In genomic region chr19:32404213-32404938, GRCh38 we compare ENCODE assay signal across 8 cellular contexts. TPM values are rescaled to one million over a fixed set of nuclear protein-coding genes. Genes with fewer than 3 reads are reported as not detected.
DNase-seq lines count a peak whose midpoint lies in the region; ATAC-seq, FAIRE-seq and TF ChIP-seq lines count a peak whose summit lies in the region.

No MANE protein-coding gene starts in this region.

- TF ChIP-seq EP300 in A549 (IDR thresholded peaks at IDR 0.05) (no peak), K562 (IDR thresholded peaks at IDR 0.05; ENCODE audit: low read length) (no peak)

- no peaks in the 10 kb centered on the region for H3K27me3 Mint-ChIP-seq in IgD-negative memory B cell

- H3K9me3 Mint-ChIP-seq in IgD-negative memory B cell, result no peaks in the 10 kb centered on the region

- H3K4me1 ChIP-seq in A549 (peaks cover 24% of the 10 kb centered on the region), K562 (replicated peaks in 1 of 2; ENCODE audit: control insufficient read depth in 2 of 2, insufficient read depth in 2 of 2, low read length in 2 of 2) (peaks cover 18 to 21% of the 10 kb centered on the region in 2 experiments), lung (ENCODE audit: control insufficient read depth in 2 of 2, insufficient read depth in 2 of 2, low read length in 2 of 2) (peaks cover 0 to 13% of the 10 kb centered on the region in 2 donors), vagina (peaks cover 26% of the 10 kb centered on the region)

- 0 out of 2 replicates have a peak overlapping the region, but pooled peaks have one; percentile 9 for H2AFZ ChIP-seq in K562 (ENCODE audit: low read depth, low read length)

- no peaks in the 10 kb centered on the region for H3K9me1 ChIP-seq in K562 (ENCODE audit: control insufficient read depth, insufficient read depth, low read length)

- ATAC-seq in A549, result no peak; a peak in 2 of 6 replicates
- no peak for ATAC-seq in K562
- ATAC-seq in lung (ENCODE audit: insufficient read depth, low FRiP score), result no peak
- ATAC-seq in GM21717 (IDR thresholded peaks at IDR 0.05; ENCODE audit: unreplicated experiment), result no peak

- peak overlapping the region; percentile 84 for H3K4me3 ChIP-seq in A549
- H3K4me3 ChIP-seq in K562, result peak overlapping the region; percentile 74
- no peak overlapping the region for H3K4me3 ChIP-seq in lung
- peak overlapping the region; percentile 84 to 99 for H3K4me3 ChIP-seq in vagina

- FAIRE-seq in A549 (lab: Jason Lieb, UNC), result no peak
- peak; percentile 56 for FAIRE-seq in K562 (lab: Jason Lieb, UNC)

- peaks cover 4 to 11% (median 9%) of the 10 kb centered on the region in 3 donors for H3K4me1 Mint-ChIP-seq in IgD-negative memory B cell

- no peak for TF ChIP-seq RAD21 in A549 (conservative IDR thresholded peaks at IDR 0.05 in 1 of 2, IDR thresholded peaks at IDR 0.05 in 1 of 2)
- TF ChIP-seq RAD21 in K562 (CRISPR knock-in tag; conservative IDR thresholded peaks at IDR 0.05 in 1 of 2, IDR thresholded peaks at IDR 0.05 in 1 of 2), result no peak

- in situ Hi-C loops in K562 (cut with MboI), result no loop called here

- H3K36me3 ChIP-seq in K562 (ENCODE audit: control insufficient read depth, insufficient read depth, low read length), result peaks cover 23% of the 10 kb centered on the region
- H3K36me3 ChIP-seq in lung (ENCODE audit: control insufficient read depth in 2 of 2, insufficient read depth in 2 of 2, low read length in 2 of 2), result no peaks in the 10 kb centered on the region
- H3K36me3 ChIP-seq in vagina, result peaks cover 0 to 6% of the 10 kb centered on the region in 2 donors

- peak overlapping the region; percentile 89 to 96 (median 92) for H3K4me3 Mint-ChIP-seq in IgD-negative memory B cell

- H3K27ac ChIP-seq in A549 (peak overlapping the region; percentile 94 to 97), K562 (ENCODE audit: extremely low read depth, low read depth, low read length) (peak overlapping the region; percentile 96), lung (ENCODE audit: low read depth in 1 of 2, low read length in 1 of 2) (peak overlapping the region; percentile 92 to 97), vagina (peak overlapping the region; percentile 98)

- H3K27ac Mint-ChIP-seq in IgD-negative memory B cell, result peak overlapping the region in 2 of 3 donors; percentile 85 to 93

- WGBS in A549 (ENCODE audit: missing lambda C conversion rate), result 68% methylated on average over 20 of the region's 20 CpGs
- 13% methylated on average over 20 of the region's 20 CpGs for WGBS in K562 (ENCODE audit: insufficient coverage, low coverage, missing lambda C conversion rate)
- 66 to 69% methylated on average over 20 of the region's 20 CpGs for WGBS in lung, 2 donors

- POLR2A ChIA-PET in A549 (lab: Yijun Ruan, JAX), result interaction anchor here (0.6 to 2.1 kb wide), 7 partner anchors 15 to 1117 kb away, joined by 3 to 26 read pairs (median 7); partner anchors contain the start of genes PEPD and ZNF507
- POLR2A ChIA-PET in K562 (lab: Yijun Ruan, JAX), result interaction anchor here (0.8 to 2.1 kb wide), 5 partner anchors 12 to 169 kb away, joined by 3 to 18 read pairs (median 6); partner anchors contain the start of gene ZNF507

- intact Hi-C loops in K562 (cut with micrococcal nuclease) (loop anchor here (2.0 kb wide), 1 partner anchor 18 kb away; no protein-coding TSS in a partner anchor), vagina (cut with DNase I) (no loop called here)

- H3K79me2 ChIP-seq in K562 (ENCODE audit: control insufficient read depth, insufficient read depth, low read length), result peaks cover 43% of the 10 kb centered on the region

- H4K20me1 ChIP-seq in K562 (replicated peaks; ENCODE audit: control insufficient read depth, insufficient read depth, low read length), result no peaks in the 10 kb centered on the region

- H3K9me3 ChIP-seq in A549, result no peaks in the 10 kb centered on the region
- H3K9me3 ChIP-seq in K562 (replicated peaks; ENCODE audit: control insufficient read depth, insufficient read depth, low read depth, low read length), result no peaks in the 10 kb centered on the region
- no peaks in the 10 kb centered on the region for H3K9me3 ChIP-seq in lung (ENCODE audit: control insufficient read depth in 2 of 2, insufficient read depth in 1 of 2, low read length in 1 of 2)
- H3K9me3 ChIP-seq in vagina, result no peaks in the 10 kb centered on the region

- DNase-seq in A549 (ENCODE audit: low read depth in 1 of 2, low spot score in 1 of 2) (no peak), K562 (ENCODE audit: extremely low read depth in 1 of 4, low spot score in 3 of 4) (peak in 1 of 4 experiments; percentile 43), lung (ENCODE audit: low spot score) (no peak), vagina (ENCODE audit: extremely low spot score in 2 of 2) (no peak), GM20000 (ENCODE audit: low spot score) (no peak), C1 segment of cervical spinal cord (lab: John Stamatoyannopoulos, UW) (no peak)

- no peak for TF ChIP-seq CTCF in A549 (IDR thresholded peaks at IDR 0.05)
- no peak for TF ChIP-seq CTCF in K562 (IDR thresholded peaks at IDR 0.05 in 2 of 3, conservative IDR thresholded peaks at IDR 0.05 in 1 of 3; ENCODE audit: insufficient read depth in 2 of 3, low read depth in 1 of 3, low read length in 3 of 3)
- TF ChIP-seq CTCF in lung (IDR thresholded peaks at IDR 0.05; ENCODE audit: control extremely low read depth, extremely low read depth), result no peak
- TF ChIP-seq CTCF in vagina (IDR thresholded peaks at IDR 0.05), result no peak
- TF ChIP-seq CTCF in GM20000 (IDR thresholded peaks at IDR 0.05; ENCODE audit: extremely low read depth, missing control alignments), result no peak

- H3K9ac ChIP-seq in K562 (ENCODE audit: insufficient read depth in 1 of 2, low read depth in 2 of 2, low read length in 2 of 2), result peak overlapping the region; percentile 94 to 98

- CTCF ChIA-PET in A549 (lab: Yijun Ruan, JAX) (interaction anchor here (0.6 to 2.2 kb wide), 4 partner anchors 16 to 652 kb away, joined by 3 to 8 read pairs (median 6); no protein-coding TSS in a partner anchor), K562 (lab: Yijun Ruan, JAX; ENCODE audit: low intra/inter-chr PET ratio) (no interaction called here)

- H3K27me3 ChIP-seq in K562 (ENCODE audit: control insufficient read depth in 2 of 2, insufficient read depth in 2 of 2, low read length in 2 of 2) (no peaks in the 10 kb centered on the region), lung (ENCODE audit: control insufficient read depth, insufficient read depth) (no peaks in the 10 kb centered on the region), vagina (no peaks in the 10 kb centered on the region)

- peak overlapping the region; percentile 82 for H3K4me2 ChIP-seq in A549
- peak overlapping the region; percentile 86 for H3K4me2 ChIP-seq in K562 (ENCODE audit: insufficient read depth, low read length)

- BruUV-seq in K562 (replicated peaks; lab: Mats Ljungman, UMichigan), result no TSS peak

- TF ChIP-seq POLR2A in A549 (IDR thresholded peaks at IDR 0.05; ENCODE audit: low read length) (no peak), K562 (conservative IDR thresholded peaks at IDR 0.05) (0 out of 2 replicates have a peak, but pooled peaks have one; percentile 16), vagina (IDR thresholded peaks at IDR 0.05) (no peak)

- peaks cover 3% of the 10 kb centered on the region for H3K36me3 Mint-ChIP-seq in IgD-negative memory B cell

RNA-seq across cellular contexts. Expression of gene DPY19L3, which starts 1.2 kb away (rescaled TPM):
- polyA plus RNA-seq in A549 (2011; rRNA removed), result 28.9 and 29.6 TPM in 2 replicates
- 22.4 and 26.1 TPM in 2 replicates for polyA plus RNA-seq in A549 (2012; cell fraction: cytosol; rRNA removed)
- 63.6 and 79.2 TPM in 2 replicates for polyA plus RNA-seq in A549 (2012; cell fraction: nucleus; rRNA removed)
- polyA plus RNA-seq in A549 (2017; fragmentation: RNase III; extraction: RNeasy Plus Mini Kit Qiagen cat#74134 plus additional on column Dnase treatment), result 14.9 to 16.6 TPM (median 15.7 TPM) in 3 replicates
- 39.7 and 51.2 TPM in 2 replicates for polyA minus RNA-seq in A549 (2011; rRNA and poly(A)+ RNA removed)
- polyA plus RNA-seq in IgD-negative memory B cell, result 2.1 TPM
- total RNA-seq in K562 (2011; cell fraction: chromatin; rRNA removed; ENCODE audit: low replicate concordance), result 95.7 and 203 TPM in 2 replicates
- total RNA-seq in K562 (2011; cell fraction: nucleolus; rRNA removed), result 66.5 and 77.7 TPM in 2 replicates
- 69.9 and 110 TPM in 2 replicates for total RNA-seq in K562 (2011; cell fraction: nucleoplasm; rRNA removed)
- total RNA-seq in K562 (2014; rRNA removed), result 18.8 and 39.7 TPM in 2 replicates
- total RNA-seq in K562 (2014; rRNA removed; fragmentation: Illumina TruSeq; extraction: Trizol), result 22.0 and 33.9 TPM in 2 replicates
- 19.4 and 20.8 TPM in 2 replicates for total RNA-seq in K562 (2015; rRNA removed; fragmentation: Illumina TruSeq; extraction: Trizol)
- total RNA-seq in K562 (2021), result 35.2 and 39.2 TPM in 2 replicates
- polyA plus RNA-seq in K562 (2011; rRNA removed), result 37.2 and 38.3 TPM in 2 replicates
- polyA plus RNA-seq in K562 (2011; cell fraction: cytosol; rRNA removed), result 29.9 and 36.1 TPM in 2 replicates
- polyA plus RNA-seq in K562 (2011; cell fraction: nucleus; rRNA removed), result 148 and 257 TPM in 2 replicates
- polyA plus RNA-seq in K562 (2012), result 13.8 and 24.8 TPM in 2 replicates
- 25.0 and 31.5 TPM in 2 replicates for polyA plus RNA-seq in K562 (2014; fragmentation: Illumina TruSeq; extraction: Trizol)
- polyA plus RNA-seq in K562 (2014; fragmentation: Nextera tagmentation; extraction: Ambion mirVana), result 1 to 10 TPM; 4.7 to 6.0 TPM
- polyA plus RNA-seq in K562 (2014; rRNA removed), result 30.8 and 32.0 TPM in 2 replicates
- 77.5 and 87.2 TPM in 2 replicates for polyA minus RNA-seq in K562 (2011; rRNA and poly(A)+ RNA removed)
- 28.4 and 34.1 TPM in 2 replicates for polyA minus RNA-seq in K562 (2011; cell fraction: cytosol; rRNA and poly(A)+ RNA removed)
- polyA minus RNA-seq in K562 (2011; cell fraction: nucleus; rRNA and poly(A)+ RNA removed), result 93.3 and 118 TPM in 2 replicates
- 10 to 100 TPM; 45.5 to 49.3 TPM for total RNA-seq in lung
- 1 to 10 TPM; 9.1 to 9.2 TPM for polyA plus RNA-seq in lung
- 10.3 TPM for total RNA-seq in vagina

RNA-seq across cellular contexts. Expression of gene ZNF507, which starts 59.0 kb away (rescaled TPM):
- polyA plus RNA-seq in A549 (2011; rRNA removed) (49.8 and 50.1 TPM in 2 replicates), A549 (2017; fragmentation: RNase III; extraction: RNeasy Plus Mini Kit Qiagen cat#74134 plus additional on column Dnase treatment) (14.0 to 14.9 TPM (median 14.6 TPM) in 3 replicates), IgD-negative memory B cell (6.9 TPM), K562 (2011; rRNA removed) (22.4 and 25.0 TPM in 2 replicates), K562 (2014; fragmentation: Illumina TruSeq; extraction: Trizol) (16.8 and 17.8 TPM in 2 replicates), K562 (2014; fragmentation: Nextera tagmentation; extraction: Ambion mirVana) (1 to 10 TPM; 2.9 to 3.2 TPM), K562 (2014; rRNA removed) (11.2 and 12.0 TPM in 2 replicates), lung (1 to 10 TPM; 4.0 to 4.7 TPM)
- 11.6 and 12.2 TPM in 2 replicates for polyA plus RNA-seq in A549 (2012; cell fraction: cytosol; rRNA removed)
- polyA plus RNA-seq in A549 (2012; cell fraction: nucleus; rRNA removed), result 8.4 and 11.3 TPM in 2 replicates
- 40.2 and 42.9 TPM in 2 replicates for polyA minus RNA-seq in A549 (2011; rRNA and poly(A)+ RNA removed)
- total RNA-seq in K562 (2011; cell fraction: chromatin; rRNA removed; ENCODE audit: low replicate concordance), result 20.4 and 74.7 TPM in 2 replicates
- 9.5 and 13.7 TPM in 2 replicates for total RNA-seq in K562 (2011; cell fraction: nucleolus; rRNA removed)
- total RNA-seq in K562 (2011; cell fraction: nucleoplasm; rRNA removed), result 27.4 and 35.9 TPM in 2 replicates
- total RNA-seq in K562 (2014; rRNA removed) (7.8 and 9.2 TPM in 2 replicates), K562 (2014; rRNA removed; fragmentation: Illumina TruSeq; extraction: Trizol) (10.4 and 11.8 TPM in 2 replicates), K562 (2015; rRNA removed; fragmentation: Illumina TruSeq; extraction: Trizol) (9.5 and 10.1 TPM in 2 replicates), K562 (2021) (15.1 and 18.1 TPM in 2 replicates), lung (10 to 100 TPM; 14.9 to 29.8 TPM), vagina (27.5 TPM)
- 6.0 and 11.1 TPM in 2 replicates for polyA plus RNA-seq in K562 (2011; cell fraction: cytosol; rRNA removed)
- polyA plus RNA-seq in K562 (2011; cell fraction: nucleus; rRNA removed), result 17.7 and 20.0 TPM in 2 replicates
- 7.5 and 8.7 TPM in 2 replicates for polyA plus RNA-seq in K562 (2012)
- 45.8 and 57.4 TPM in 2 replicates for polyA minus RNA-seq in K562 (2011; rRNA and poly(A)+ RNA removed)
- 12.8 and 13.5 TPM in 2 replicates for polyA minus RNA-seq in K562 (2011; cell fraction: cytosol; rRNA and poly(A)+ RNA removed)
- polyA minus RNA-seq in K562 (2011; cell fraction: nucleus; rRNA and poly(A)+ RNA removed), result 18.2 and 29.5 TPM in 2 replicates

Comparison
In these comparisons a context has a peak if more than half of its experiments do, and no peak if none do; other contexts are left out.
1. Of the 35 proteins assayed by ChIP-seq in both K562 and A549: peak only in K562: CEBPB and POLR2A; only in A549: none; in both: none; in neither: 32; mixed calls (peak in some experiments, not most) for 1.